14 cellular contexts compared by ENCODE assay signal in the genomic region with DNA sequence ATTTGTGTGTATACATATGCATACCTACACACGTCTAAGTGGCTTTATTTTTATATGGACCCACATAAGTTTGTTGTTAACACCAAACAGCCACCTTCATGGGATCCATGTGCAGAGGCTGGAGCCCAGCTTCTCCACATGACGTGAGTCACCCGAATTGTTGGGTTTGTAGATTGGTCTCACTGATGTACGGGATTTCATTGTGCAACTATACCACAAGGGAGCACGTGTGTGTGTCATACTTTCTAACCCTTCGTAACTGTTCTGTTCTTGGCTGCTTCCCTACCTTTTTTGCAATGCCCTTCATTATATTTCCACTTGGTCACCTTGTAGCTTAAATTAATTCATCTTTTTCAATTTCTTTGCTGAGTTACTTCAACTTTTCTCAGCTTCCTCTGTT. TPM values are rescaled to one million over a fixed set of nuclear protein-coding genes. Genes with fewer than 3 reads are reported as not detected.
DNase-seq lines count a peak whose midpoint lies in the region; ATAC-seq and TF ChIP-seq lines count a peak whose summit lies in the region.
"Had no signal": no experiment of that assay in that cellular context is flagged by ENCODE, and none has a peak within 500 bp of the region (broad histone marks: within the 10 kb centered on the region; RNA-seq: fewer than 3 reads in every experiment).

No MANE protein-coding gene starts in this region.

- no peak overlapping the region for H3K18ac ChIP-seq in mesenchymal stem cell (ENCODE audit: low read depth in 1 of 2, low read length in 2 of 2)

- no peak overlapping the region for H2AFZ ChIP-seq in mesenchymal stem cell (ENCODE audit: low read depth, low read length)

- H3K9ac ChIP-seq in mesenchymal stem cell (ENCODE audit: low read length), result peak overlapping the region; percentile 32

- peaks cover 11 to 18% of the 10 kb centered on the region in 2 donors for H3K36me3 Mint-ChIP-seq in stimulated activated naive B cell treated with anti-CD40 and anti-IgM and Interleukin-4, amounts not matched to agents 10 μg/mL and 1 μg/mL and 100 μg/mL, for 72 hours
- H3K36me3 Mint-ChIP-seq in T-cell, result peaks cover 4% of the 10 kb centered on the region

- no peak overlapping the region for H2BK12ac ChIP-seq in mesenchymal stem cell (ENCODE audit: low read length in 2 of 2)

- ATAC-seq in stimulated activated naive B cell treated with anti-CD40 and anti-IgM and Interleukin-4, amounts not matched to agents 10 μg/mL and 1 μg/mL and 100 μg/mL, for 72 hours (replicated peaks), result no peak
- no peak for ATAC-seq in T-cell (replicated peaks in 1 of 4)
- ATAC-seq: activated CD8-positive, alpha-beta memory T cell treated with anti-CD3 and anti-CD28 coated beads, Interleukin-2, amount 10 ng/mL, durations not matched to agents 7 days and 5 days; SK-N-SH treated with all-trans-retinoic acid at 6 μM for 48 hours had no signal

- DNase-seq in BJ (ENCODE audit: low read depth), result peak; percentile 54
- peak; percentile 81 to 86 for DNase-seq in Kasumi-1 (lab: John Stamatoyannopoulos, UW)
- DNase-seq in astrocyte of the cerebellum (ENCODE audit: low read depth), result peak; percentile 62
- peak; percentile 78 for DNase-seq in mesenchymal stem cell
- DNase-seq in stimulated activated naive B cell treated with anti-CD40 and anti-IgM and Interleukin-4, amounts not matched to agents 10 μg/mL and 1 μg/mL and 100 μg/mL, for 72 hours, result no peak
- DNase-seq in T-cell, result no peak
- no peak for DNase-seq in activated CD8-positive, alpha-beta memory T cell treated with anti-CD3 and anti-CD28 coated beads, Interleukin-2, amount 50 U/mL, for 48 hours
- DNase-seq in NCI-H1105 treated with DMSO at 0.1 percent for 48 hours (lab: John Stamatoyannopoulos, UW), result no peak
- DNase-seq: activated CD8-positive, alpha-beta memory T cell treated with anti-CD3 and anti-CD28 coated beads, Interleukin-2, amount 10 ng/mL, durations not matched to agents 7 days and 5 days; cortex of kidney; DND-41; NCI-H2171 treated with DMSO at 0.1 percent for 48 hours; transverse colon had no signal

- no peaks in the 10 kb centered on the region for H3K27me3 Mint-ChIP-seq in stimulated activated naive B cell treated with anti-CD40 and anti-IgM and Interleukin-4, amounts not matched to agents 10 μg/mL and 1 μg/mL and 100 μg/mL, for 72 hours
- H3K27me3 Mint-ChIP-seq in T-cell, result no peaks in the 10 kb centered on the region
- H3K27me3 Mint-ChIP-seq: activated CD8-positive, alpha-beta memory T cell treated with anti-CD3 and anti-CD28 coated beads, Interleukin-2, amount 10 ng/mL, durations not matched to agents 7 days and 5 days had no signal

- H2BK5ac ChIP-seq in mesenchymal stem cell (ENCODE audit: low read depth, low read length, poor library complexity, severe bottlenecking), result no peak overlapping the region

- H3K27ac ChIP-seq in mesenchymal stem cell (ENCODE audit: low read length, poor library complexity, severe bottlenecking), result no peak overlapping the region
- H3K27ac ChIP-seq: transverse colon had no signal

- no peak overlapping the region for H3K4me3 ChIP-seq in BJ (ENCODE audit: low read depth, low read length)
- H3K4me3 ChIP-seq in astrocyte of the cerebellum (ENCODE audit: low read depth, low read length), result no peak overlapping the region
- H3K4me3 ChIP-seq in mesenchymal stem cell (ENCODE audit: insufficient read depth in 1 of 2, low read depth in 1 of 2, low read length in 2 of 2), result no peak overlapping the region
- H3K4me3 ChIP-seq: transverse colon had no signal

- H3K4me2 ChIP-seq in mesenchymal stem cell (ENCODE audit: low read length, poor library complexity, severe bottlenecking), result no peak overlapping the region

- H3K4ac ChIP-seq in mesenchymal stem cell (ENCODE audit: low read depth in 1 of 2, low read length in 2 of 2), result no peak overlapping the region

- no peaks in the 10 kb centered on the region for H3K27me3 ChIP-seq in BJ (ENCODE audit: control insufficient read depth, insufficient read depth, low read length)
- no peaks in the 10 kb centered on the region for H3K27me3 ChIP-seq in mesenchymal stem cell (ENCODE audit: control insufficient read depth in 1 of 2, insufficient read depth in 1 of 2, low read length in 2 of 2)
- H3K27me3 ChIP-seq: transverse colon had no signal

- in situ Hi-C loops in astrocyte of the cerebellum (cut with HindIII; ENCODE audit: low sequenced_read_pairs), result loop anchor here (25.0 kb wide), 1 partner anchor 228 kb away; no protein-coding TSS in a partner anchor

- peaks cover 3 to 7% of the 10 kb centered on the region in 2 donors for H3K4me1 Mint-ChIP-seq in stimulated activated naive B cell treated with anti-CD40 and anti-IgM and Interleukin-4, amounts not matched to agents 10 μg/mL and 1 μg/mL and 100 μg/mL, for 72 hours
- H3K4me1 Mint-ChIP-seq in T-cell, result peaks cover 7 to 8% (median 8%) of the 10 kb centered on the region in 3 donors

- H3K36me3 ChIP-seq in BJ (ENCODE audit: control insufficient read depth, insufficient read depth, low read length), result no peaks in the 10 kb centered on the region
- H3K36me3 ChIP-seq in mesenchymal stem cell (ENCODE audit: control insufficient read depth in 1 of 2, insufficient read depth in 2 of 2, low read depth in 1 of 2, low read length in 2 of 2), result peaks cover 3 to 16% of the 10 kb centered on the region in 2 experiments
- H3K36me3 ChIP-seq: transverse colon had no signal

- no peak overlapping the region for H4K8ac ChIP-seq in mesenchymal stem cell (ENCODE audit: low read length)

- H3K14ac ChIP-seq in mesenchymal stem cell (ENCODE audit: low read length in 2 of 2), result no peak overlapping the region

- no peak overlapping the region for H3K4me3 Mint-ChIP-seq in stimulated activated naive B cell treated with anti-CD40 and anti-IgM and Interleukin-4, amounts not matched to agents 10 μg/mL and 1 μg/mL and 100 μg/mL, for 72 hours
- no peak overlapping the region for H3K4me3 Mint-ChIP-seq in T-cell
- H3K4me3 Mint-ChIP-seq: activated CD8-positive, alpha-beta memory T cell treated with anti-CD3 and anti-CD28 coated beads, Interleukin-2, amount 10 ng/mL, durations not matched to agents 7 days and 5 days had no signal

- CTCF ChIA-PET in BJ (lab: Yijun Ruan, JAX), result interaction anchor here (0.6 to 1.4 kb wide), 4 partner anchors 58 to 232 kb away, joined by 3 to 5 read pairs (median 4); no protein-coding TSS in a partner anchor
- CTCF ChIA-PET in T-cell (lab: Charles Lee), result interaction anchor here (0.6 to 2.0 kb wide), 5 partner anchors 21 to 1304 kb away, joined by 3 to 6 read pairs (median 5); a partner anchor contains a TSS

- no peaks in the 10 kb centered on the region for H3K4me1 ChIP-seq in mesenchymal stem cell (ENCODE audit: control insufficient read depth, insufficient read depth, low read depth, low read length)

- H4K91ac ChIP-seq in mesenchymal stem cell (ENCODE audit: low read length), result no peak overlapping the region

- no peak overlapping the region for H2AK5ac ChIP-seq in mesenchymal stem cell (ENCODE audit: low read length, severe bottlenecking)

- H3K27ac Mint-ChIP-seq in stimulated activated naive B cell treated with anti-CD40 and anti-IgM and Interleukin-4, amounts not matched to agents 10 μg/mL and 1 μg/mL and 100 μg/mL, for 72 hours, result no peak overlapping the region
- H3K27ac Mint-ChIP-seq in T-cell, result no peak overlapping the region
- H3K27ac Mint-ChIP-seq: activated CD8-positive, alpha-beta memory T cell treated with anti-CD3 and anti-CD28 coated beads, Interleukin-2, amount 10 ng/mL, durations not matched to agents 7 days and 5 days had no signal

- TF ChIP-seq CTCF in BJ (IDR thresholded peaks at IDR 0.05; ENCODE audit: insufficient read depth, low read depth, low read length), result no peak
- TF ChIP-seq CTCF in astrocyte of the cerebellum (IDR thresholded peaks at IDR 0.05; ENCODE audit: low read depth, low read length, missing control alignments), result no peak

- 71% methylated on average over 5 of the region's 6 CpGs for WGBS in mesenchymal stem cell

- no peak overlapping the region for H2BK120ac ChIP-seq in mesenchymal stem cell (ENCODE audit: low read depth, low read length)

- H2BK15ac ChIP-seq in mesenchymal stem cell (ENCODE audit: low read depth, poor library complexity, severe bottlenecking), result no peak overlapping the region

- H3K79me1 ChIP-seq in mesenchymal stem cell (replicated peaks; ENCODE audit: low read length, poor library complexity, severe bottlenecking), result peaks cover 19% of the 10 kb centered on the region

- no peaks in the 10 kb centered on the region for H3K9me3 Mint-ChIP-seq in stimulated activated naive B cell treated with anti-CD40 and anti-IgM and Interleukin-4, amounts not matched to agents 10 μg/mL and 1 μg/mL and 100 μg/mL, for 72 hours
- no peaks in the 10 kb centered on the region for H3K9me3 Mint-ChIP-seq in T-cell

- no peak overlapping the region for H3K23ac ChIP-seq in mesenchymal stem cell (ENCODE audit: low read length in 2 of 2)

- H3K9me3 ChIP-seq in mesenchymal stem cell (ENCODE audit: control insufficient read depth, low read length), result no peaks in the 10 kb centered on the region
- H3K9me3 ChIP-seq: transverse colon had no signal

- POLR2A ChIA-PET in BJ (lab: Charles Lee), result interaction anchor here (0.6 kb wide), 1 partner anchor 13 kb away, joined by 4 read pairs; no protein-coding TSS in a partner anchor
- POLR2A ChIA-PET in T-cell (lab: Charles Lee), result interaction anchor here in 1 of 2 donors (0.7 kb wide), 1 partner anchor 50 kb away, joined by 3 read pairs; no protein-coding TSS in a partner anchor

RNA-seq across cellular contexts. Expression of a gene that starts 21.0 kb away (rescaled TPM):
- 10.0 and 10.9 TPM in 2 replicates for polyA plus RNA-seq in BJ (2011; rRNA removed)
- polyA minus RNA-seq in BJ (2011; rRNA and poly(A)+ RNA removed), result 14.5 and 16.4 TPM in 2 replicates
- polyA plus RNA-seq in mesenchymal stem cell (2013, experiment 1 of 2), result 14.0 TPM
- polyA plus RNA-seq in mesenchymal stem cell (2013, experiment 2 of 2), result 11.6 TPM
- 10 to 100 TPM; 12.6 to 28.9 (median 18.2) TPM for total RNA-seq in T-cell

RNA-seq across cellular contexts. Expression of a gene that starts 21.5 kb away (rescaled TPM):
- polyA plus RNA-seq in BJ (2011; rRNA removed), result 2.7 and 4.0 TPM in 2 replicates
- polyA minus RNA-seq in BJ (2011; rRNA and poly(A)+ RNA removed), result 8.5 and 9.1 TPM in 2 replicates
- polyA plus RNA-seq in mesenchymal stem cell (2013, experiment 1 of 2), result 4.7 TPM
- polyA plus RNA-seq in mesenchymal stem cell (2013, experiment 2 of 2), result 4.8 TPM
- total RNA-seq in T-cell, result 10 to 100 TPM; 27.3 to 34.9 (median 30.6) TPM

Comparison
In these comparisons a context has a peak if more than half of its experiments do, and no peak if none do; other contexts are left out.
1. DNase-seq: peak in BJ (single experiment), Kasumi-1 (2 of 2), astrocyte of the cerebellum (single experiment) and mesenchymal stem cell (single experiment); none in stimulated activated naive B cell treated with anti-CD40 and anti-IgM and Interleukin-4, amounts not matched to agents 10 μg/mL and 1 μg/mL and 100 μg/mL, for 72 hours (single experiment), T-cell (0 of 34), activated CD8-positive, alpha-beta memory T cell treated with anti-CD3 and anti-CD28 coated beads, Interleukin-2, amount 50 U/mL, for 48 hours (single experiment) and NCI-H1105 treated with DMSO at 0.1 percent for 48 hours (single experiment).